Comparison of ENCODE assay signal across 1 cellular context in the genomic region with DNA sequence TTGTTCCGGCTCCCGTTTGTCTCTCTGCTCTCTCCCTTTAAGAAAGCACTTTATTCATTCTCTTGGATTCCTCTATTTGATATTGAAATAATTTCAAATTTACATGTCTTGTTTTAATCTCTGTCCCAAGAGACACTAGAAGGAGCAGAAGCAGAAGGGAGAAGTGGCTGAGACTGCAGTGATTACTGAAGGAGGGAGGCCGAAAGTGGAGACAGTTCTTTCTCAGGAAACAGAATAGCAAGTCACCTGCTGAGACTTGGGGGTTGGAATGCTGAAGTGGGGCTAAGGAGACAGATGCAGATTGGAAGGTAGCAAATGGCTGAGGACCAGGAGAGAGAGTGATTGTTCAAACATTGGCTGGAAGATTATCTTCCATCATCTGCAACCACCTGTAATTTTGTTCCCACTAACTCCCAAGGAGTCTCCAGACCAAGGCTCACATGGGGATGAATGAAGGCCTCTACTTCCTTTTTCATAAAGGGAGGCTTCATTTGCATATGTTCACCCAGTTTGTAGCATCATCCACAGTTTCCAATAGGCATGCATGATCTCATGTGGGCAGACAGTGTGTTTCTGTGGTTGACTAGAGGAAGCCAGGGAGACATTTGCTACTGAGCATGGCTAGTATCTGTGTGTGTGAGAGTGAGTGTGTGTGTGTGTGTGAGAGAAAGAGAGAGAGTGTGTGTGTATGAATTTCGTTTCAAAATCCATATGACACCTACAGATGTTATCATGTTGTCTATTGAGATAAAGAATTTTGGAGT.
A peak's percentile ranks its signal among the peaks of the same experiment; 100 is the strongest.
TF ChIP-seq lines count a peak whose summit lies in the region.

No MANE protein-coding gene starts in this region.

TF ChIP-seq in H1, 55 proteins besides CTCF, POLR2A, EP300 and RAD21:
- no peak for TF ChIP-seq NANOG (IDR thresholded peaks at IDR 0.05; ENCODE audit: insufficient read depth, low read depth, low read length, poor library complexity, severe bottlenecking)
- TF ChIP-seq TEAD4 (IDR thresholded peaks at IDR 0.05; ENCODE audit: low read depth, low read length), result peak; percentile 56; the same call in 1 of the 2 replicates
